ENCODE assay signal across 19 cellular contexts in the genomic region with DNA sequence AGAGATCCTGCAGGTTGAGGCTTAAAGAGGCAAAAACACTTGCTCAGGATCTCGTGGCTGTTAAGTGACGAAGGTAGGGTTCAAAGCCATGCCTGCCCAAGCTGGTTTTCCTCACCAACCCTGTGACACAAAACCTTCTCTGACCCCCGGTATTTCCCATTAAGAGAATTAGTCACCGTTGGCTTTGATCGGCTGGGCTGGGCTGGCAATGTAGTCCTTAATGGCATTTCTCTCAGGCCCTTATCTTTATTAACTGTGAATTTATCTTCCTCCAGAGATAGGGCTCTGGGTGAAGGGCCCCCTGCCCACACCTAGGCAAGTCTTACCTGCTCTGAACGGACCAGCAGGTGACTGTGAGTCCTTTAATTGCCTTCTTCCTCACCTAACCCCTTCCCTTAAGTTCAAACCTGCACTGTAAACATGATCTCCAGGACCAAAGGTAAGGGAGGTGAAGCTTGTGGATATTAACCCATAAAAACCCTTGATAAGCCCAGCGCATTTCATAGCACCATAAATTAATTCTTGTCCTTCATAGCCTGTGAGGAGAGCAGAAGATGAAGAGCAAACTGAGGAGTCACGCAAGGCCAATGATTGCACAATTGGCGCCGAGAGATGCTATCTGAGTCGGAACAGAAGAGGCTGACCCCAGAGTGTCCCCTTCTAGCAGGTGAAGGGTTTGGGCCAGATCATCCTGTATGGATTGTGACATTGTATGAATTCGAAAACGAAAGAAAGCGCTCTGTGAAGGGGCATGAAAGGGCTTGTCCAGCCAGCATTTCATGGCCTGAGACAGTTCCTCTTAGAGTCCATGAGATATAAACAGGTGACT.
DNase-seq lines count a peak whose midpoint lies in the region; ATAC-seq and TF ChIP-seq lines count a peak whose summit lies in the region.
"Had no signal": no experiment of that assay in that cellular context is flagged by ENCODE, and none has a peak within 500 bp of the region (broad histone marks: within the 10 kb centered on the region; RNA-seq: fewer than 3 reads in every experiment).

No MANE protein-coding gene starts in this region.

- DNase-seq in LoVo (ENCODE audit: low spot score) (peak; percentile 92), endodermal cell (peak; percentile 77), mucosa of descending colon (no peak), upper lobe of left lung (no peak), NCI-H1694 treated with DMSO at 0.1 percent for 48 hours (lab: John Stamatoyannopoulos, UW) (no peak), NCI-H446 treated with DMSO at 0.1 percent for 48 hours (lab: John Stamatoyannopoulos, UW) (no peak)
- no peak for DNase-seq in activated effector memory CD4-positive, alpha-beta T cell treated with Interleukin-2 at 50 U/mL for 16 hours
- DNase-seq: 8988T; CD4-positive, CD25-positive, alpha-beta regulatory T cell; COR-L47; GF-D8; H9; NCI-H1092 treated with DMSO at 0.1 percent for 48 hours; NCI-H2081 treated with DMSO at 0.1 percent for 48 hours; NCI-H510A; NCI-H748 treated with DMSO at 0.1 percent for 48 hours; PC-3 had no signal

- TF ChIP-seq CTCF in C4-2B (conservative IDR thresholded peaks at IDR 0.05), result no peak
- no peak for TF ChIP-seq CTCF in endodermal cell (conservative IDR thresholded peaks at IDR 0.05)
- no peak for TF ChIP-seq CTCF in mucosa of descending colon (IDR thresholded peaks at IDR 0.05)
- TF ChIP-seq CTCF in upper lobe of left lung (IDR thresholded peaks at IDR 0.05), result no peak

- peak; percentile 83 for ATAC-seq in mucosa of descending colon
- ATAC-seq in upper lobe of left lung (ENCODE audit: low FRiP score in 2 of 2), result no peak
- ATAC-seq: PC-3 had no signal

- H3K4me3 ChIP-seq in endodermal cell (ENCODE audit: low read length) (no peak overlapping the region), mucosa of descending colon (no peak overlapping the region), upper lobe of left lung (no peak overlapping the region)

- no peak overlapping the region for H3K9ac ChIP-seq in endodermal cell (ENCODE audit: extremely low read depth, low read length, poor library complexity, severe bottlenecking)

- 89 to 91% methylated on average over 12 to 14 of the region's 14 CpGs for WGBS in endodermal cell (ENCODE audit: insufficient coverage in 1 of 2, insufficient read length in 1 of 2), 2 experiments
- WGBS in upper lobe of left lung, 2 donors, result 89 to 92% methylated on average over 13 to 14 of the region's 14 CpGs

- H3K9me3 ChIP-seq in endodermal cell (ENCODE audit: control insufficient read depth, low read length), result no peaks in the 10 kb centered on the region
- H3K9me3 ChIP-seq in mucosa of descending colon, result no peaks in the 10 kb centered on the region
- H3K9me3 ChIP-seq in upper lobe of left lung, result no peaks in the 10 kb centered on the region

- intact Hi-C loops in mucosa of descending colon (cut with DNase I, micrococcal nuclease), result no loop called here

- H3K27ac ChIP-seq in C4-2B (peak overlapping the region; percentile 63), endodermal cell (ENCODE audit: low read depth, low read length) (no peak overlapping the region), upper lobe of left lung (no peak overlapping the region)
- H3K27ac ChIP-seq: HL-60 had no signal

- no peaks in the 10 kb centered on the region for H3K36me3 Mint-ChIP-seq in endodermal cell (ENCODE audit: low read depth)
- H3K36me3 Mint-ChIP-seq: CD4-positive, CD25-positive, alpha-beta regulatory T cell had no signal

- H3K27me3 ChIP-seq in endodermal cell (ENCODE audit: control insufficient read depth, insufficient read depth, low read length, poor library complexity, severe bottlenecking) (no peaks in the 10 kb centered on the region), upper lobe of left lung (no peaks in the 10 kb centered on the region)

- H3K4me1 Mint-ChIP-seq in endodermal cell, result peaks cover 12% of the 10 kb centered on the region
- H3K4me1 Mint-ChIP-seq: CD4-positive, CD25-positive, alpha-beta regulatory T cell had no signal

- no peak for TF ChIP-seq POLR2A in upper lobe of left lung (IDR thresholded peaks at IDR 0.05)

- H3K4me3 Mint-ChIP-seq in endodermal cell, result no peak overlapping the region
- H3K4me3 Mint-ChIP-seq: CD4-positive, CD25-positive, alpha-beta regulatory T cell; H9 had no signal

- no peak for TF ChIP-seq EP300 in upper lobe of left lung (IDR thresholded peaks at IDR 0.05)

- peaks cover 62% of the 10 kb centered on the region for H3K27me3 Mint-ChIP-seq in endodermal cell (ENCODE audit: insufficient read depth)
- H3K27me3 Mint-ChIP-seq: CD4-positive, CD25-positive, alpha-beta regulatory T cell had no signal

- no peak overlapping the region for H3K27ac Mint-ChIP-seq in endodermal cell
- H3K27ac Mint-ChIP-seq: CD4-positive, CD25-positive, alpha-beta regulatory T cell; H9 had no signal

- H3K36me3 ChIP-seq in endodermal cell (ENCODE audit: control insufficient read depth, insufficient read depth, low read length) (no peaks in the 10 kb centered on the region), mucosa of descending colon (ENCODE audit: low read depth) (no peaks in the 10 kb centered on the region), upper lobe of left lung (no peaks in the 10 kb centered on the region)

- no peaks in the 10 kb centered on the region for H3K4me1 ChIP-seq in endodermal cell (ENCODE audit: control insufficient read depth, insufficient read depth, low read length)
- peaks cover 3% of the 10 kb centered on the region for H3K4me1 ChIP-seq in mucosa of descending colon (ENCODE audit: low read depth)
- no peaks in the 10 kb centered on the region for H3K4me1 ChIP-seq in upper lobe of left lung

- H3K9me3 Mint-ChIP-seq in endodermal cell, result no peaks in the 10 kb centered on the region
- H3K9me3 Mint-ChIP-seq: H9 had no signal

Comparison
In these comparisons a context has a peak if more than half of its experiments do, and no peak if none do; other contexts are left out.
1. DNase-seq: peak in LoVo (single experiment) and endodermal cell (single experiment); none in mucosa of descending colon (0 of 3), upper lobe of left lung (0 of 2), activated effector memory CD4-positive, alpha-beta T cell treated with Interleukin-2 at 50 U/mL for 16 hours (single experiment), NCI-H1694 treated with DMSO at 0.1 percent for 48 hours (single experiment) and NCI-H446 treated with DMSO at 0.1 percent for 48 hours (single experiment).